In genomic region chr1:34365295-34365694, GRCh38 we compare ENCODE assay signal across 24 cellular contexts.
DNase-seq lines count a peak whose midpoint lies in the region; ATAC-seq, FAIRE-seq and TF ChIP-seq lines count a peak whose summit lies in the region.
"Had no signal": no experiment of that assay in that cellular context is flagged by ENCODE, and none has a peak within 500 bp of the region (broad histone marks: within the 10 kb centered on the region; RNA-seq: fewer than 3 reads in every experiment).

No MANE protein-coding gene starts in this region.

- H3K79me2 ChIP-seq in K562 (ENCODE audit: control insufficient read depth, insufficient read depth, low read length), result no peaks in the 10 kb centered on the region
- H3K79me2 ChIP-seq in H1 (ENCODE audit: control insufficient read depth in 1 of 2, insufficient read depth in 2 of 2, low read length in 2 of 2), result no peaks in the 10 kb centered on the region

- CTCF ChIA-PET in K562 (lab: Yijun Ruan, JAX; ENCODE audit: low intra/inter-chr PET ratio) (no interaction called here), H1 (lab: Charles Lee; ENCODE audit: partially characterized antibody) (interaction anchor here (0.9 to 1.8 kb wide), 4 partner anchors 10 to 377 kb away, joined by 4 to 5 read pairs (median 4); no protein-coding TSS in a partner anchor)

- DNase-seq in K562 (ENCODE audit: extremely low read depth in 1 of 4, low spot score in 3 of 4) (no peak), H1 (ENCODE audit: low read depth in 1 of 2, low spot score in 2 of 2) (no peak), MG63 (no peak)
- no peak for DNase-seq in stimulated activated naive CD4-positive, alpha-beta T cell treated with Interleukin-2 at 50 U/mL for 16 hours (lab: John Stamatoyannopoulos, UW)
- no peak for DNase-seq in effector CD8-positive, alpha-beta T cell (lab: John Stamatoyannopoulos, UW)
- DNase-seq: 8988T; ACHN; BE2C; C1 segment of cervical spinal cord; CD4-positive, alpha-beta memory T cell; CD4-positive, CD25-positive, alpha-beta regulatory T cell; CD8-positive, alpha-beta memory T cell; COR-L47; DMS 273 treated with DMSO at 0.1 percent for 48 hours; DMS153; DMS53; DMS79; DND-41; EL; GDM1 had no signal

- POLR2A ChIA-PET in K562 (lab: Yijun Ruan, JAX) (no interaction called here), H1 (lab: Charles Lee; ENCODE audit: partially characterized antibody) (no interaction called here)

- H3K27me3 ChIP-seq in K562 (ENCODE audit: control insufficient read depth in 2 of 2, insufficient read depth in 2 of 2, low read length in 2 of 2) (peaks cover 0 to 13% of the 10 kb centered on the region in 2 experiments; a peak in 2 of 5 replicates), H1 (replicated peaks in 1 of 4; ENCODE audit: control insufficient read depth in 3 of 4, extremely low read depth in 1 of 4, insufficient read depth in 3 of 4, low read length in 3 of 4) (no peaks in the 10 kb centered on the region; a peak in 3 of 7 replicates), MG63 (no peaks in the 10 kb centered on the region)
- H3K27me3 ChIP-seq: BE2C, BLaER1 had no signal

- no peak overlapping the region for H3K27ac ChIP-seq in K562 (ENCODE audit: extremely low read depth, low read depth, low read length)
- H3K27ac ChIP-seq in H1 (ENCODE audit: low read depth, low read length), result no peak overlapping the region
- H3K27ac ChIP-seq: BLaER1 had no signal

- BruUV-seq in K562 (replicated peaks; lab: Mats Ljungman, UMichigan), result no TSS peak

- in situ Hi-C loops in K562 (cut with MboI), result no loop called here

- no peak overlapping the region for H3K4ac ChIP-seq in H1 (replicated peaks; ENCODE audit: insufficient read length, low read depth, low read length)

- H3K23ac ChIP-seq in H1 (ENCODE audit: insufficient read length), result no peak overlapping the region

- no peak overlapping the region for H2AFZ ChIP-seq in K562 (ENCODE audit: low read depth, low read length)
- no peak overlapping the region for H2AFZ ChIP-seq in H1 (ENCODE audit: low read length)

- no peak overlapping the region for H3K56ac ChIP-seq in H1 (replicated peaks; ENCODE audit: insufficient read length, low read depth, low read length)

- H3K4me1 ChIP-seq in K562 (replicated peaks in 1 of 2; ENCODE audit: control insufficient read depth in 2 of 2, insufficient read depth in 2 of 2, low read length in 2 of 2), result no peaks in the 10 kb centered on the region
- H3K4me1 ChIP-seq in H1 (replicated peaks in 1 of 4; ENCODE audit: control insufficient read depth in 3 of 4, insufficient read depth in 4 of 4, low read length in 3 of 4), result no peaks in the 10 kb centered on the region
- H3K4me1 ChIP-seq: BE2C had no signal

- no peak overlapping the region for H2BK12ac ChIP-seq in H1 (ENCODE audit: low read depth, low read length)

- H2BK5ac ChIP-seq in H1 (ENCODE audit: low read depth, low read length), result no peak overlapping the region

- no peak overlapping the region for H2BK120ac ChIP-seq in H1 (replicated peaks; ENCODE audit: low read depth, low read length)

- no peak overlapping the region for H2BK20ac ChIP-seq in H1 (ENCODE audit: low read length)

- TF ChIP-seq RAD21 in K562 (CRISPR knock-in tag; conservative IDR thresholded peaks at IDR 0.05 in 1 of 2, IDR thresholded peaks at IDR 0.05 in 1 of 2) (no peak), H1 (IDR thresholded peaks at IDR 0.05 in 1 of 2, conservative IDR thresholded peaks at IDR 0.05 in 1 of 2; ENCODE audit: low read depth in 2 of 2, low read length in 2 of 2) (no peak)

- H3K79me1 ChIP-seq in H1 (ENCODE audit: low read depth, low read length), result no peaks in the 10 kb centered on the region

- no peaks in the 10 kb centered on the region for H3K9me1 ChIP-seq in K562 (ENCODE audit: control insufficient read depth, insufficient read depth, low read length)

- WGBS in K562 (ENCODE audit: insufficient coverage, low coverage, missing lambda C conversion rate), result 0% methylated on average over 1 of the region's 1 CpG
- WGBS in H1 (ENCODE audit: extremely low coverage in 1 of 2, insufficient coverage in 1 of 2, insufficient read length in 1 of 2, insufficient replicate concordance in 2 of 2, low coverage in 1 of 2, low lambda C conversion rate in 2 of 2, missing lambda C conversion rate in 1 of 2), 2 experiments, result 82% methylated on average over 1 of the region's 1 CpG; no CpG with 5 or more reads in 1 of the 2 experiments

- H3K9ac ChIP-seq in K562 (ENCODE audit: insufficient read depth in 1 of 2, low read depth in 2 of 2, low read length in 2 of 2) (no peak overlapping the region), H1 (replicated peaks in 1 of 4; ENCODE audit: extremely low read depth in 1 of 4, low read depth in 3 of 4, low read length in 3 of 4) (no peak overlapping the region)
- H3K9ac ChIP-seq: BLaER1 had no signal

- TF ChIP-seq POLR2A in K562 (conservative IDR thresholded peaks at IDR 0.05), result no peak
- TF ChIP-seq POLR2A in H1 (IDR thresholded peaks at IDR 0.05; ENCODE audit: control extremely low read depth in 1 of 2, low read depth in 2 of 2, low read length in 2 of 2), result no peak

- H2BK15ac ChIP-seq in H1 (ENCODE audit: low read length), result no peak overlapping the region

- H3K9me3 ChIP-seq in K562 (replicated peaks; ENCODE audit: control insufficient read depth, insufficient read depth, low read depth, low read length) (no peaks in the 10 kb centered on the region), H1 (ENCODE audit: insufficient read depth in 2 of 2, low read depth in 1 of 2, low read length in 1 of 2) (peaks cover 0 to 4% of the 10 kb centered on the region in 2 experiments; a peak in 1 of 4 replicates), MG63 (no peaks in the 10 kb centered on the region)
- H3K9me3 ChIP-seq: BE2C, BLaER1 had no signal

- H3K4me2 ChIP-seq in K562 (ENCODE audit: insufficient read depth, low read length) (no peak overlapping the region), H1 (ENCODE audit: insufficient read depth in 1 of 2, low read depth in 2 of 2, low read length in 2 of 2) (no peak overlapping the region)
- H3K4me2 ChIP-seq: BLaER1 had no signal

- H3K4me3 ChIP-seq in K562, result no peak overlapping the region
- H3K4me3 ChIP-seq in H1 (ENCODE audit: extremely low read depth in 1 of 4, insufficient read depth in 2 of 4, low read depth in 3 of 4, low read length in 4 of 4), result no peak overlapping the region
- no peak overlapping the region for H3K4me3 ChIP-seq in MG63
- H3K4me3 ChIP-seq: BLaER1 had no signal

- no peak overlapping the region for H4K8ac ChIP-seq in H1 (ENCODE audit: extremely low read depth, insufficient read depth, low read length)

- H4K5ac ChIP-seq in H1 (ENCODE audit: insufficient read length, low read depth, low read length), result no peak overlapping the region

- H4K20me1 ChIP-seq in K562 (replicated peaks; ENCODE audit: control insufficient read depth, insufficient read depth, low read length) (no peaks in the 10 kb centered on the region), H1 (replicated peaks in 1 of 2; ENCODE audit: control insufficient read depth in 1 of 2, insufficient read depth in 2 of 2, low read length in 2 of 2) (no peaks in the 10 kb centered on the region)
- H4K20me1 ChIP-seq: BLaER1 had no signal

- TF ChIP-seq CTCF in K562 (IDR thresholded peaks at IDR 0.05 in 2 of 3, conservative IDR thresholded peaks at IDR 0.05 in 1 of 3; ENCODE audit: insufficient read depth in 2 of 3, low read depth in 1 of 3, low read length in 3 of 3) (no peak), H1 (IDR thresholded peaks at IDR 0.05; ENCODE audit: control extremely low read depth in 1 of 3, insufficient read depth in 1 of 3, low read depth in 1 of 3, low read length in 3 of 3) (no peak)

- no peak overlapping the region for H2AK5ac ChIP-seq in H1 (ENCODE audit: low read depth, low read length)

- ATAC-seq in K562, result no peak

- TF ChIP-seq EP300 in K562 (IDR thresholded peaks at IDR 0.05; ENCODE audit: low read length) (no peak), H1 (IDR thresholded peaks at IDR 0.05; ENCODE audit: borderline replicate concordance in 1 of 2, low read depth in 2 of 2, low read length in 2 of 2) (no peak)

- no peak overlapping the region for H3K18ac ChIP-seq in H1 (ENCODE audit: extremely low read depth, low read length)

- intact Hi-C loops in K562 (cut with micrococcal nuclease), result no loop called here

- H3K23me2 ChIP-seq in H1 (ENCODE audit: low read depth, low read length), result no peaks in the 10 kb centered on the region

- no peak overlapping the region for H4K91ac ChIP-seq in H1 (replicated peaks; ENCODE audit: insufficient read length, low read length)

- no peak for FAIRE-seq in K562 (lab: Jason Lieb, UNC)
- FAIRE-seq in H1 (lab: Jason Lieb, UNC), result no peak
- FAIRE-seq: A204.1, GM12891, GM19239 had no signal

- H3K36me3 ChIP-seq in K562 (ENCODE audit: control insufficient read depth, insufficient read depth, low read length) (no peaks in the 10 kb centered on the region), H1 (ENCODE audit: control insufficient read depth in 2 of 4, insufficient read depth in 4 of 4, low read length in 3 of 4) (no peaks in the 10 kb centered on the region), MG63 (no peaks in the 10 kb centered on the region)
- H3K36me3 ChIP-seq: BE2C, BLaER1 had no signal

- H3K14ac ChIP-seq in H1 (ENCODE audit: insufficient read length), result no peak overlapping the region

TF ChIP-seq in K562, 482 proteins besides CTCF, POLR2A, EP300 and RAD21 (continues in another document):
- TF ChIP-seq NEUROD1 (IDR thresholded peaks at IDR 0.05; ENCODE audit: borderline replicate concordance, low read depth, low read length, partially characterized antibody), result no peak

TF ChIP-seq in H1, 55 proteins besides CTCF, POLR2A, EP300 and RAD21:
- 0 out of 2 replicates have a peak, but pooled peaks have one; percentile 14 for TF ChIP-seq KDM1A (IDR thresholded peaks at IDR 0.05; ENCODE audit: borderline replicate concordance, low read length)
- no peak for TF ChIP-seq EGR1 (IDR thresholded peaks at IDR 0.05; ENCODE audit: borderline replicate concordance, low read depth, low read length)
- no peak for TF ChIP-seq SIN3A (conservative IDR thresholded peaks at IDR 0.05 in 1 of 2, IDR thresholded peaks at IDR 0.05 in 1 of 2; ENCODE audit: low read depth in 1 of 2, low read length in 2 of 2)
- TF ChIP-seq SP2 (IDR thresholded peaks at IDR 0.05; ENCODE audit: low read length), result no peak
- no peak for TF ChIP-seq NRF1 (IDR thresholded peaks at IDR 0.05; ENCODE audit: low read depth, low read length)
- no peak for TF ChIP-seq BACH1 (IDR thresholded peaks at IDR 0.05; ENCODE audit: low read length)

Comparison
In these comparisons a context has a peak if more than half of its experiments do, and no peak if none do; other contexts are left out.
1. Of the 49 proteins assayed by ChIP-seq in both K562 and H1: peak only in K562: none; only in H1: KDM1A; in both: none; in neither: 48.